ENCODE assay signal across 1 cellular context in the genomic region with DNA sequence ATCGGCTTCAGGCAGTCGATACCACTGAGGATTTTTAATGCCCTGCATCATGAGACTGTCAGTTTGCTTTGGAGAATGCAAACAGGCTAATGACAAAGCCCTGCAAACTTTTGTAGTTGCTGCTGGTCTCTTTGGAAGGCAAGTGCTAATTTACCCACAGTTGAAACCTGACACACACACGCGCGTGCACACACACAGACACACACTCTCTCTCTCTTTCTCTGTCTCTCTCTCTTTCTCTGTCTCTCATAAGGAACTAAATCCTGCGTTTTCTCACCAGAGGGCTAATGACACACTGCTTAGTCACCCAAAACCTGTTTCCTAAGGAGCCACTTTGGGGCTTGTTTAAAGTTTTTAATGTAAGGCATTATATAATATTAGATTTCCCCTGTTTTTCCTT.
TF ChIP-seq lines count a peak whose summit lies in the region.

No MANE protein-coding gene starts in this region.

TF ChIP-seq in A549, 52 proteins besides CTCF, POLR2A, EP300 and RAD21 (continued from another document):
- TF ChIP-seq E2F6 (IDR thresholded peaks at IDR 0.05; ENCODE audit: borderline replicate concordance, low read depth) (no peak), HOXA7 (CRISPR knock-in tag; IDR thresholded peaks at IDR 0.05) (no peak), KDM1A (IDR thresholded peaks at IDR 0.05; ENCODE audit: low read depth) (no peak), REST (IDR thresholded peaks at IDR 0.05) (no peak)
